Comparison of ENCODE assay signal across 1 cellular context in genomic region chr16:23584186-23585076, GRCh38.
TF ChIP-seq lines count a peak whose summit lies in the region.

No MANE protein-coding gene starts in this region.

TF ChIP-seq in HepG2, 621 proteins besides CTCF, POLR2A, EP300 and RAD21:
- TF ChIP-seq ARNT2 (CRISPR knock-in tag; IDR thresholded peaks at IDR 0.05; ENCODE audit: low read depth) (no peak), SP5 (CRISPR knock-in tag; IDR thresholded peaks at IDR 0.05; ENCODE audit: borderline replicate concordance, low read depth) (no peak), TGIF2 (CRISPR knock-in tag; IDR thresholded peaks at IDR 0.05) (no peak), ZNF781 (CRISPR knock-in tag; IDR thresholded peaks at IDR 0.05; ENCODE audit: borderline replicate concordance, not compliant biosample characterization) (no peak), U2AF1 (optimal IDR thresholded peaks at IDR 0.05; ENCODE audit: low read depth, low read length) (no peak), RBM22 (optimal IDR thresholded peaks at IDR 0.05; ENCODE audit: low read length) (peak; percentile 83), SOX6 (IDR thresholded peaks at IDR 0.05) (no peak), SOX6 (CRISPR knock-in tag; IDR thresholded peaks at IDR 0.05) (no peak), ZNF567 (CRISPR knock-in tag; IDR thresholded peaks at IDR 0.05; ENCODE audit: borderline replicate concordance) (no peak), ZNF280D (CRISPR knock-in tag; IDR thresholded peaks at IDR 0.05) (no peak), CENPBD1 (CRISPR knock-in tag; IDR thresholded peaks at IDR 0.05; ENCODE audit: borderline replicate concordance, low read depth) (no peak), MEIS1 (CRISPR knock-in tag; IDR thresholded peaks at IDR 0.05; ENCODE audit: borderline replicate concordance) (no peak), ZNF788 (CRISPR knock-in tag; IDR thresholded peaks at IDR 0.05; ENCODE audit: borderline replicate concordance) (no peak), CHD4 (IDR thresholded peaks at IDR 0.05; ENCODE audit: borderline replicate concordance, low read length) (no peak), FOXO4 (CRISPR knock-in tag; conservative IDR thresholded peaks at IDR 0.05) (0 out of 2 replicates have a peak, but pooled peaks have one; percentile 58), AGO2 (optimal IDR thresholded peaks at IDR 0.05; ENCODE audit: low read depth, low read length) (no peak), NRL (CRISPR knock-in tag; IDR thresholded peaks at IDR 0.05; ENCODE audit: borderline replicate concordance) (0 out of 2 replicates have a peak, but pooled peaks have one; percentile 30), FLYWCH1 (CRISPR knock-in tag; IDR thresholded peaks at IDR 0.05) (no peak), FOXA1 (IDR thresholded peaks at IDR 0.05) (no peak), FOXA1 (CRISPR knock-in tag; IDR thresholded peaks at IDR 0.05) (no peak), ZBTB49 (CRISPR knock-in tag; IDR thresholded peaks at IDR 0.05; ENCODE audit: borderline replicate concordance) (no peak), ZNF34 (CRISPR knock-in tag; IDR thresholded peaks at IDR 0.05; ENCODE audit: borderline replicate concordance) (no peak), SRY (CRISPR knock-in tag; IDR thresholded peaks at IDR 0.05) (no peak), NFE2 (CRISPR knock-in tag; IDR thresholded peaks at IDR 0.05) (no peak), ZBTB20 (CRISPR knock-in tag; IDR thresholded peaks at IDR 0.05; ENCODE audit: borderline replicate concordance, low read depth) (no peak), KAT2B (IDR thresholded peaks at IDR 0.05; ENCODE audit: borderline replicate concordance, low read depth, low read length) (no peak)
